Comparison of ENCODE assay signal across 16 cellular contexts in the genomic region with DNA sequence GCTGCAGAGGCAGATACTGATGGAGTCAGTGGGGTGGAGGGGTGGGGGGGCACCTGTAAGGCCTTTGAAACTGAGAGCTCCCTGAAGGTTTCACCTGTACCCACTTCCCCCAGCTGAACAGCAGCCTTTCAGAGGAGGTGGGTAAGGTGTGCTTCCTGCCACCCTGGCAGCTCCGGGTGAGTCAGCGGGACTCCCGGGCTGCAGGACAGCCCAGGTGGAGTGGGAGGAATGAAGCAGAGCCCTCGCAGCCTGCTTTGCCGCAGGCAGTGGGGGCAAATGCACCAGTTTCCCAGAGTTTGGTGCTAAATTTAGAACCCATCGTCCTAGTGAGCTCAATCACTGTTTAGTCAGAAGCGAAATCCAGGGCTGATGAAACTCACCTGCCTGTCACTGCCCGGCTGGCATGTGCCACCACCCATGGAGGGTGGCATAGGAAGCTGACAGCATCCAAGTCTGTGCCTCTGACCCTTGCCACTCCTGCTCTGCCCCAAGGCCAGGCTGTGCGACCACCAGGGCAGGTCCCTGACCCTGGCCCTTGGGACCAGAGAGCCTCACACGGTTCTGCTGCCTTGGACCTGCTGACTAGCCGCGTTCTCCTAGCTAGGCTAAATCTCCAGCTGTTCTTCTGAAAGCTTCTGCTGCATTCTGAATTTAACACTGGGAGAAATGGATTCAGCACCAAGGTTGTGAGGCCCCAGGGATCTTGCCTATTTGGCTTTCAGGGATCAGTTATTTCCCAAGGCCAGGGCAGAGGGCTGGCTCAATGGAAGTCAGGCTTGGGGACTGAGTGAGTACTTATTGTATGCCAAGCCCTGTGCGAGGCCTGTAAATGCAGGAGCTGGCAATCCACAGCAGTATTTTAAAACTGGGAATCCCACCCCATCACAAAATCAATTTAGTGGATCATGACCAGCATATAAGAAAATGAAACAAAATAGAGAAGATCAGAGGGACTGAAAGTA.
DNase-seq lines count a peak whose midpoint lies in the region; ATAC-seq, FAIRE-seq and TF ChIP-seq lines count a peak whose summit lies in the region.
"Had no signal": no experiment of that assay in that cellular context is flagged by ENCODE, and none has a peak within 500 bp of the region (broad histone marks: within the 10 kb centered on the region; RNA-seq: fewer than 3 reads in every experiment).

No MANE protein-coding gene starts in this region.

- no peak for TF ChIP-seq CTCF in MCF 10A (IDR thresholded peaks at IDR 0.05; ENCODE audit: unreplicated experiment)
- TF ChIP-seq CTCF in breast epithelium (IDR thresholded peaks at IDR 0.05) = no peak
- no peak for TF ChIP-seq CTCF in H1 (IDR thresholded peaks at IDR 0.05; ENCODE audit: control extremely low read depth in 1 of 3, insufficient read depth in 1 of 3, low read depth in 1 of 3, low read length in 3 of 3)
- TF ChIP-seq CTCF in osteocyte (IDR thresholded peaks at IDR 0.05) = no peak

- H3K9me3 ChIP-seq in breast epithelium (no peaks in the 10 kb centered on the region), H1 (ENCODE audit: insufficient read depth in 2 of 2, low read depth in 1 of 2, low read length in 1 of 2) (no peaks in the 10 kb centered on the region), GM23248 (ENCODE audit: low read depth) (no peaks in the 10 kb centered on the region)
- H3K9me3 ChIP-seq: BLaER1, SJCRH30 had no signal

- POLR2A ChIA-PET in MCF 10A (lab: Yijun Ruan, JAX) = interaction anchor here (0.6 to 1.6 kb wide), 3 partner anchors 8 to 19 kb away, joined by 3 read pairs; no protein-coding TSS in a partner anchor
- POLR2A ChIA-PET in H1 (lab: Charles Lee; ENCODE audit: partially characterized antibody) = interaction anchor here (1.7 kb wide), 1 partner anchor 11 kb away, joined by 5 read pairs; no protein-coding TSS in a partner anchor

- H4K20me1 ChIP-seq in H1 (replicated peaks in 1 of 2; ENCODE audit: control insufficient read depth in 1 of 2, insufficient read depth in 2 of 2, low read length in 2 of 2) (no peaks in the 10 kb centered on the region), GM23248 (ENCODE audit: insufficient read depth) (no peaks in the 10 kb centered on the region)
- H4K20me1 ChIP-seq: BLaER1 had no signal

- H3K79me2 ChIP-seq in H1 (ENCODE audit: control insufficient read depth in 1 of 2, insufficient read depth in 2 of 2, low read length in 2 of 2) = no peaks in the 10 kb centered on the region
- H3K79me2 ChIP-seq in GM23248 (ENCODE audit: insufficient read depth) = no peaks in the 10 kb centered on the region

- H4K91ac ChIP-seq in H1 (replicated peaks; ENCODE audit: insufficient read length, low read length) = no peak overlapping the region

- H3K27ac Mint-ChIP-seq in MCF 10A (ENCODE audit: low read depth, unreplicated experiment) (peak overlapping the region; percentile 55), osteocyte (ENCODE audit: unreplicated experiment) (no peak overlapping the region)
- H3K27ac Mint-ChIP-seq: HFFc6 had no signal

- no peak overlapping the region for H2BK120ac ChIP-seq in H1 (replicated peaks; ENCODE audit: low read depth, low read length)

- H3K9ac ChIP-seq in H1 (replicated peaks in 1 of 4; ENCODE audit: extremely low read depth in 1 of 4, low read depth in 3 of 4, low read length in 3 of 4) (no peak overlapping the region), GM23248 (no peak overlapping the region)
- H3K9ac ChIP-seq: BLaER1 had no signal

- intact Hi-C loops in MCF 10A (cut with micrococcal nuclease) (no loop called here), breast epithelium (cut with DNase I; ENCODE audit: low total_unique reads) (no loop called here)

- no peaks in the 10 kb centered on the region for H3K23me2 ChIP-seq in H1 (ENCODE audit: low read depth, low read length)

- no peak overlapping the region for H3K56ac ChIP-seq in H1 (replicated peaks; ENCODE audit: insufficient read length, low read depth, low read length)

- no peak overlapping the region for H2BK5ac ChIP-seq in H1 (ENCODE audit: low read depth, low read length)

- no peaks in the 10 kb centered on the region for H3K27me3 Mint-ChIP-seq in MCF 10A (ENCODE audit: insufficient read depth, unreplicated experiment)
- H3K27me3 Mint-ChIP-seq in osteocyte (ENCODE audit: unreplicated experiment) = no peaks in the 10 kb centered on the region

- no peak overlapping the region for H2AK5ac ChIP-seq in H1 (ENCODE audit: low read depth, low read length)

- CTCF ChIA-PET in MCF 10A (lab: Yijun Ruan, JAX) (interaction anchor here (0.6 to 2.6 kb wide), 3 partner anchors 27 to 130 kb away, joined by 3 to 17 read pairs (median 5); no protein-coding TSS in a partner anchor), H1 (lab: Charles Lee; ENCODE audit: partially characterized antibody) (interaction anchor here (0.6 to 4.9 kb wide), 16 partner anchors 10 to 222 kb away, joined by 3 to 36 read pairs (median 4); no protein-coding TSS in a partner anchor)

- no peak for ATAC-seq in HG02623 (IDR thresholded peaks at IDR 0.05; ENCODE audit: unreplicated experiment)
- ATAC-seq in GM21360 (IDR thresholded peaks at IDR 0.05; ENCODE audit: unreplicated experiment) = no peak
- ATAC-seq in GM21576 (IDR thresholded peaks at IDR 0.05; ENCODE audit: unreplicated experiment) = no peak

- no peak overlapping the region for H3K27ac ChIP-seq in breast epithelium
- H3K27ac ChIP-seq in H1 (ENCODE audit: low read depth, low read length) = no peak overlapping the region
- H3K27ac ChIP-seq in GM23248 = no peak overlapping the region
- H3K27ac ChIP-seq: BLaER1, SJCRH30 had no signal

- peak; percentile 83 for DNase-seq in MCF 10A (ENCODE audit: unreplicated experiment)
- DNase-seq in breast epithelium (ENCODE audit: low spot score in 2 of 2) = no peak
- DNase-seq in H1 (ENCODE audit: low read depth in 1 of 2, low spot score in 2 of 2) = no peak
- peak; percentile 76 for DNase-seq in osteocyte (ENCODE audit: extremely low spot score, unreplicated experiment)
- DNase-seq in GM23248 = no peak
- DNase-seq: 8988T, DMS 273 treated with DMSO at 0.1 percent for 48 hours, HFFc6, NCI-H187 treated with DMSO at 0.1 percent for 48 hours, NCI-H2171, NCI-H82, SJCRH30 had no signal

- TF ChIP-seq EP300 in H1 (IDR thresholded peaks at IDR 0.05; ENCODE audit: borderline replicate concordance in 1 of 2, low read depth in 2 of 2, low read length in 2 of 2) = no peak

- no peaks in the 10 kb centered on the region for H3K79me1 ChIP-seq in H1 (ENCODE audit: low read depth, low read length)

- no peak overlapping the region for H3K14ac ChIP-seq in H1 (ENCODE audit: insufficient read length)

- no peak overlapping the region for H2AFZ ChIP-seq in H1 (ENCODE audit: low read length)
- no peak overlapping the region for H2AFZ ChIP-seq in GM23248

- H3K36me3 ChIP-seq in breast epithelium (no peaks in the 10 kb centered on the region), H1 (ENCODE audit: control insufficient read depth in 2 of 4, insufficient read depth in 4 of 4, low read length in 3 of 4) (no peaks in the 10 kb centered on the region), GM23248 (ENCODE audit: low read depth) (no peaks in the 10 kb centered on the region)
- H3K36me3 ChIP-seq: BLaER1, SJCRH30 had no signal

- H3K4me3 ChIP-seq in breast epithelium (no peak overlapping the region), H1 (ENCODE audit: extremely low read depth in 1 of 4, insufficient read depth in 2 of 4, low read depth in 3 of 4, low read length in 4 of 4) (no peak overlapping the region), GM23248 (no peak overlapping the region)
- H3K4me3 ChIP-seq: BLaER1, SJCRH30 had no signal

- H2BK15ac ChIP-seq in H1 (ENCODE audit: low read length) = no peak overlapping the region

- no peak overlapping the region for H4K5ac ChIP-seq in H1 (ENCODE audit: insufficient read length, low read depth, low read length)

- H3K36me3 Mint-ChIP-seq in MCF 10A (ENCODE audit: insufficient read depth, unreplicated experiment) (no peaks in the 10 kb centered on the region), osteocyte (ENCODE audit: unreplicated experiment) (no peaks in the 10 kb centered on the region)

- H2BK12ac ChIP-seq in H1 (ENCODE audit: low read depth, low read length) = no peak overlapping the region

- 90% methylated on average over 13 of the region's 13 CpGs; no CpG with 5 or more reads in 1 of the 2 experiments for WGBS in H1 (ENCODE audit: extremely low coverage in 1 of 2, insufficient coverage in 1 of 2, insufficient read length in 1 of 2, insufficient replicate concordance in 2 of 2, low coverage in 1 of 2, low lambda C conversion rate in 2 of 2, missing lambda C conversion rate in 1 of 2), 2 experiments
- 65 to 73% methylated on average over 13 of the region's 13 CpGs for WGBS in GM23248 (ENCODE audit: low coverage in 1 of 2, low lambda C conversion rate in 2 of 2, missing lambda C conversion rate in 2 of 2), 2 experiments

- H3K4ac ChIP-seq in H1 (replicated peaks; ENCODE audit: insufficient read length, low read depth, low read length) = no peak overlapping the region

- H3K4me1 Mint-ChIP-seq in MCF 10A (ENCODE audit: insufficient read depth, unreplicated experiment) = peaks cover 7% of the 10 kb centered on the region
- H3K4me1 Mint-ChIP-seq in osteocyte (ENCODE audit: unreplicated experiment) = peaks cover 7% of the 10 kb centered on the region

- TF ChIP-seq POLR2A in breast epithelium (IDR thresholded peaks at IDR 0.05) (no peak), H1 (IDR thresholded peaks at IDR 0.05; ENCODE audit: control extremely low read depth in 1 of 2, low read depth in 2 of 2, low read length in 2 of 2) (no peak)

- in situ Hi-C loops in GM23248 (cut with MboI) = no loop called here

- H3K9me2 ChIP-seq in GM23248 (ENCODE audit: insufficient read depth) = no peaks in the 10 kb centered on the region

- no peak overlapping the region for H3K4me2 ChIP-seq in H1 (ENCODE audit: insufficient read depth in 1 of 2, low read depth in 2 of 2, low read length in 2 of 2)
- no peak overlapping the region for H3K4me2 ChIP-seq in GM23248 (ENCODE audit: unreplicated experiment)
- H3K4me2 ChIP-seq: BLaER1 had no signal

- no TSS peak for BruUV-seq in MCF 10A (replicated peaks; lab: Mats Ljungman, UMichigan)

- no peak overlapping the region for H2BK20ac ChIP-seq in H1 (ENCODE audit: low read length)

- no peak overlapping the region for H3K23ac ChIP-seq in H1 (ENCODE audit: insufficient read length)

- no peak for TF ChIP-seq RAD21 in H1 (IDR thresholded peaks at IDR 0.05 in 1 of 2, conservative IDR thresholded peaks at IDR 0.05 in 1 of 2; ENCODE audit: low read depth in 2 of 2, low read length in 2 of 2)

- H3K27me3 ChIP-seq in breast epithelium (no peaks in the 10 kb centered on the region), H1 (replicated peaks in 1 of 4; ENCODE audit: control insufficient read depth in 3 of 4, extremely low read depth in 1 of 4, insufficient read depth in 3 of 4, low read length in 3 of 4) (peaks cover 0 to 3% (median 1%) of the 10 kb centered on the region in 4 experiments; a peak in 2 of 7 replicates), GM23248 (replicated peaks; ENCODE audit: insufficient read depth) (peaks cover 16% of the 10 kb centered on the region; the same call in 1 of the 2 replicates)
- H3K27me3 ChIP-seq: BLaER1, SJCRH30 had no signal

- no peak overlapping the region for H3K18ac ChIP-seq in H1 (ENCODE audit: extremely low read depth, low read length)

- H3K9me3 Mint-ChIP-seq in MCF 10A (ENCODE audit: unreplicated experiment) (no peaks in the 10 kb centered on the region), osteocyte (ENCODE audit: unreplicated experiment) (no peaks in the 10 kb centered on the region)
- H3K9me3 Mint-ChIP-seq: HFFc6 had no signal

- FAIRE-seq in H1 (lab: Jason Lieb, UNC) = no peak

- peak overlapping the region; percentile 52; the same call in 1 of the 2 replicates for H4K8ac ChIP-seq in H1 (ENCODE audit: extremely low read depth, insufficient read depth, low read length)

- no peaks in the 10 kb centered on the region for H3F3A ChIP-seq in GM23248 (ENCODE audit: insufficient read depth)

- H3K4me1 ChIP-seq in breast epithelium (no peaks in the 10 kb centered on the region), H1 (replicated peaks in 1 of 4; ENCODE audit: control insufficient read depth in 3 of 4, insufficient read depth in 4 of 4, low read length in 3 of 4) (peaks cover 0 to 8% (median 2%) of the 10 kb centered on the region in 4 experiments; a peak in 1 of 7 replicates), GM23248 (ENCODE audit: insufficient read depth) (no peaks in the 10 kb centered on the region)
- H3K4me1 ChIP-seq: BLaER1, SJCRH30 had no signal

- no peak overlapping the region for H3K4me3 Mint-ChIP-seq in MCF 10A (ENCODE audit: unreplicated experiment)
- H3K4me3 Mint-ChIP-seq in osteocyte (ENCODE audit: unreplicated experiment) = no peak overlapping the region
- H3K4me3 Mint-ChIP-seq: HFFc6 had no signal

Comparison
In these comparisons a context has a peak if more than half of its experiments do, and no peak if none do; other contexts are left out.
1. DNase-seq: peak in MCF 10A (single experiment) and osteocyte (single experiment); none in breast epithelium (0 of 2), H1 (0 of 2) and GM23248 (single experiment).